ENCODE assay signal across 8 cellular contexts in the genomic region with DNA sequence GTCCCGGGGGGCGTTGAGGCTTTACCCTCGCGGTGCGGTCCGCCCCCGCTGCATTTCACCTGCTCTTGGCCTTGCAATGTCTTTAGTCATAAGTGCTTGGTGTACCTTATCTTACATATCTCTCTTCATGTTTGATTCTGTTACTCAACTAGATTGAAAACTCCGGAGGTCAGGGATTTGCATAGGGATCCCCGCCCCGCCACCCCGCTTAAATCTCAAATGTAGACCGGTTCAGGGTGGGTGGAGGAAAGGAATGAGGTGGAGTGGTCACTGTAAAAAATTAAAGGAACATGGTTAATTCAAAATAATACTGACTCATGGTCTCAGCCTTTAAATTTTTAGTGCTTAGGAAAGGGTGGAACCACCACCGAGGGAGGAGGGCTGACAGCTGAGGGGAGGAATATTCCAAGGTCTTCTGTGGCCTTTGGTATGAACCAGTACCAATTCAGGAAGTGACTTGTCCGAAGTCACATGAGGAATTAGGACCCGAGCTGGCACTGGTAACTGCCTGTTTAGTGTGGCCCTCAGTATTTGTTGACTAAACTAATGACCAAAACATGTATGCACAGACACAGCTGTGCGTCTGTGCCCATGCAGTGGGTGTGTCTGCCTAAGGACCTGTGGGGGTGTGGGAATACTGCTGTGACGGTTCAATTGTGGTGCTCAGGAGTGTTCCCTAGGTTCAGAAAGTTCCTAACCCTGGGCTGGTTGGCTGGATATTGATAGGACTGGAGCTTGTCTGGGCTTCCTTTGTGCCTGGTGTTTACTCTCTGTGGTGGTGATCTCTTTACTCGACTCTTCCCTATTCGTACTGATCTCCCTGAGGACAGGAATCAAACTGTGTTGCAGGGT. TPM values are rescaled to one million over a fixed set of nuclear protein-coding genes. Genes with fewer than 3 reads are reported as not detected.
A peak's percentile ranks its signal among the peaks of the same experiment; 100 is the strongest.
DNase-seq lines count a peak whose midpoint lies in the region; ATAC-seq and TF ChIP-seq lines count a peak whose summit lies in the region.

No MANE protein-coding gene starts in this region.

- CTCF ChIA-PET in activated naive CD4-positive, alpha-beta T cell treated with anti-CD3 and anti-CD28 coated beads for 36 hours (lab: Charles Lee) = no interaction called here

- peak overlapping the region; percentile 98 for H3K27ac Mint-ChIP-seq in activated naive CD4-positive, alpha-beta T cell treated with anti-CD3 and anti-CD28 coated beads for 36 hours
- peak overlapping the region; percentile 96 for H3K27ac Mint-ChIP-seq in progenitor cell of endocrine pancreas

- H3K36me3 Mint-ChIP-seq in activated naive CD4-positive, alpha-beta T cell treated with anti-CD3 and anti-CD28 coated beads for 36 hours (ENCODE audit: low read depth) = peaks cover 18% of the 10 kb centered on the region
- peaks cover 5% of the 10 kb centered on the region for H3K36me3 Mint-ChIP-seq in progenitor cell of endocrine pancreas (ENCODE audit: insufficient read depth)

- H3K4me3 Mint-ChIP-seq in activated naive CD4-positive, alpha-beta T cell treated with anti-CD3 and anti-CD28 coated beads for 36 hours = peak overlapping the region; percentile 93
- H3K4me3 Mint-ChIP-seq in progenitor cell of endocrine pancreas (ENCODE audit: low read depth) = peak overlapping the region; percentile 85

- intact Hi-C loops in activated naive CD4-positive, alpha-beta T cell treated with anti-CD3 and anti-CD28 coated beads for 36 hours (cut with micrococcal nuclease) = loop anchor here (1.0 to 10.0 kb wide), 6 partner anchors 9 to 731 kb away; a partner anchor contains a TSS
- intact Hi-C loops in Right ventricle myocardium superior (cut with DNase I) = no loop called here

- TF ChIP-seq CTCF in progenitor cell of endocrine pancreas (IDR thresholded peaks at IDR 0.05; ENCODE audit: unreplicated experiment) = no peak

- H3K4me1 Mint-ChIP-seq in activated naive CD4-positive, alpha-beta T cell treated with anti-CD3 and anti-CD28 coated beads for 36 hours (ENCODE audit: low read depth) = peaks cover 48% of the 10 kb centered on the region
- peaks cover 17% of the 10 kb centered on the region for H3K4me1 Mint-ChIP-seq in progenitor cell of endocrine pancreas (ENCODE audit: low read depth)

- DNase-seq in A172 (ENCODE audit: low spot score) (peak; percentile 61), NCI-H774 (lab: John Stamatoyannopoulos, UW) (peak; percentile 11), Right ventricle myocardium superior (peak; percentile 45), progenitor cell of endocrine pancreas (ENCODE audit: low spot score, unreplicated experiment) (no peak), NCI-H1694 (lab: John Stamatoyannopoulos, UW) (no peak)
- DNase-seq in activated naive CD4-positive, alpha-beta T cell treated with anti-CD3 and anti-CD28 coated beads for 36 hours = peak; percentile 41

- no peaks in the 10 kb centered on the region for H3K27me3 Mint-ChIP-seq in activated naive CD4-positive, alpha-beta T cell treated with anti-CD3 and anti-CD28 coated beads for 36 hours (ENCODE audit: low read depth)
- no peaks in the 10 kb centered on the region for H3K27me3 Mint-ChIP-seq in progenitor cell of endocrine pancreas

- no peaks in the 10 kb centered on the region for H3K9me3 Mint-ChIP-seq in activated naive CD4-positive, alpha-beta T cell treated with anti-CD3 and anti-CD28 coated beads for 36 hours
- H3K9me3 Mint-ChIP-seq in progenitor cell of endocrine pancreas (ENCODE audit: low read depth) = no peaks in the 10 kb centered on the region

- peak; percentile 51 for ATAC-seq in GM18502 (IDR thresholded peaks at IDR 0.05; ENCODE audit: poor library complexity, unreplicated experiment)
- ATAC-seq in HG02885 (IDR thresholded peaks at IDR 0.05; ENCODE audit: poor library complexity, unreplicated experiment) = peak; percentile 46
- peak; percentile 28 for ATAC-seq in Right ventricle myocardium superior (ENCODE audit: poor library complexity)

RNA-seq across cellular contexts. Expression of a gene that starts 1.0 kb away (rescaled TPM):
- 149 and 159 TPM in 2 replicates for total RNA-seq in A172 (2014; rRNA removed; shearing (Covaris generic))
- total RNA-seq in activated naive CD4-positive, alpha-beta T cell treated with anti-CD3 and anti-CD28 coated beads for 36 hours = 10 to 100 TPM; 43.4 to 43.9 TPM
- total RNA-seq in Right ventricle myocardium superior (31.0 TPM), progenitor cell of endocrine pancreas (38.8 and 40.9 TPM in 2 replicates)

RNA-seq across cellular contexts. Expression of a gene that starts 12.9 kb away (rescaled TPM):
- total RNA-seq in A172 (2014; rRNA removed; shearing (Covaris generic)) = 116 and 123 TPM in 2 replicates
- total RNA-seq in activated naive CD4-positive, alpha-beta T cell treated with anti-CD3 and anti-CD28 coated beads for 36 hours = 10 to 100 TPM; 52.7 to 55.0 TPM
- total RNA-seq in Right ventricle myocardium superior (83.6 TPM), progenitor cell of endocrine pancreas (106 and 111 TPM in 2 replicates)

Comparison
In these comparisons a context has a peak if more than half of its experiments do, and no peak if none do; other contexts are left out.
1. DNase-seq: peak in A172 (single experiment), NCI-H774 (single experiment), activated naive CD4-positive, alpha-beta T cell treated with anti-CD3 and anti-CD28 coated beads for 36 hours (single experiment) and Right ventricle myocardium superior (single experiment); none in progenitor cell of endocrine pancreas (single experiment) and NCI-H1694 (single experiment).
2. Peak in every context shown above with its lines, with median percentiles within 50 percentile points of each other: ATAC-seq.